ENCODE assay signal across 8 cellular contexts in genomic region chr7:66921918-66922486, GRCh38. TPM values are rescaled to one million over a fixed set of nuclear protein-coding genes. Genes with fewer than 3 reads are reported as not detected.
DNase-seq lines count a peak whose midpoint lies in the region; ATAC-seq and TF ChIP-seq lines count a peak whose summit lies in the region.

No MANE protein-coding gene starts in this region.

- no peak for TF ChIP-seq CTCF in fibroblast of pulmonary artery (IDR thresholded peaks at IDR 0.05; ENCODE audit: low read length, missing control alignments)

- peaks cover 46 to 58% (median 51%) of the 10 kb centered on the region in 11 experiments; a peak in 21 of 22 replicates for H4K20me1 ChIP-seq in BLaER1 treated with 17β-estradiol and CSF1 and Interleukin-3, amounts not matched to agents 10 nM and 100 nM

- H3K9me3 Mint-ChIP-seq in activated CD8-positive, alpha-beta T cell treated with anti-CD3 and anti-CD28 coated beads, Interleukin-2, amount 10 ng/mL, durations not matched to agents 7 days and 5 days (ENCODE audit: insufficient read depth) = no peaks in the 10 kb centered on the region

- H3K27ac ChIP-seq in BLaER1 treated with 17β-estradiol and CSF1 and Interleukin-3, amounts not matched to agents 10 nM and 100 nM = peak overlapping the region; percentile 90 to 98 (median 93)
- H3K27ac ChIP-seq in KOPT-K1 (ENCODE audit: low read depth, low read length, poor library complexity, severe bottlenecking) (peak overlapping the region; percentile 73), rectal smooth muscle tissue (ENCODE audit: low read depth, low read length) (peak overlapping the region; percentile 77)

- CTCF ChIA-PET in activated CD8-positive, alpha-beta T cell treated with anti-CD3 and anti-CD28 coated beads, Interleukin-2, amount 10 ng/mL, durations not matched to agents 7 days and 5 days (lab: Charles Lee) = interaction anchor here (1.1 kb wide), 1 partner anchor 78 kb away, joined by 5 read pairs; no protein-coding TSS in a partner anchor

- H3K27ac Mint-ChIP-seq in activated CD8-positive, alpha-beta T cell treated with anti-CD3 and anti-CD28 coated beads, Interleukin-2, amount 10 ng/mL, durations not matched to agents 7 days and 5 days = peak overlapping the region; percentile 96

- POLR2A ChIA-PET in activated CD8-positive, alpha-beta T cell treated with anti-CD3 and anti-CD28 coated beads, Interleukin-2, amount 10 ng/mL, durations not matched to agents 7 days and 5 days (lab: Charles Lee) = interaction anchor here (1.0 to 3.1 kb wide), 6 partner anchors 11 to 429 kb away, joined by 3 to 30 read pairs (median 4); partner anchors contain the start of gene SBDS

- H3K9ac ChIP-seq in BLaER1 treated with 17β-estradiol and CSF1 and Interleukin-3, amounts not matched to agents 10 nM and 100 nM = peak overlapping the region; percentile 94 to 98 (median 96)
- peak overlapping the region; percentile 69 for H3K9ac ChIP-seq in rectal smooth muscle tissue (ENCODE audit: low read length)

- H3K4me1 ChIP-seq in BLaER1 treated with 17β-estradiol and CSF1 and Interleukin-3, amounts not matched to agents 10 nM and 100 nM = peaks cover 17 to 34% (median 25%) of the 10 kb centered on the region in 10 experiments
- peaks cover 6% of the 10 kb centered on the region for H3K4me1 ChIP-seq in rectal smooth muscle tissue (ENCODE audit: control insufficient read depth, insufficient read depth, low read length)

- H3K27me3 ChIP-seq in BLaER1 treated with 17β-estradiol and CSF1 and Interleukin-3, amounts not matched to agents 10 nM and 100 nM = no peaks in the 10 kb centered on the region
- H3K27me3 ChIP-seq in rectal smooth muscle tissue (ENCODE audit: control insufficient read depth, insufficient read depth, low read length) = no peaks in the 10 kb centered on the region

- DNase-seq in activated CD8-positive, alpha-beta T cell treated with anti-CD3 and anti-CD28 coated beads, Interleukin-2, amount 10 ng/mL, durations not matched to agents 7 days and 5 days = peak; percentile 53
- no peak for DNase-seq in fibroblast of pulmonary artery (ENCODE audit: low read depth)

- H3K9me3 ChIP-seq in BLaER1 treated with 17β-estradiol and CSF1 and Interleukin-3, amounts not matched to agents 10 nM and 100 nM (replicated peaks in 1 of 11) = no peaks in the 10 kb centered on the region
- H3K9me3 ChIP-seq in KOPT-K1 (ENCODE audit: insufficient read depth, low read length, poor library complexity, severe bottlenecking) = no peaks in the 10 kb centered on the region

- ATAC-seq in GM19023 (IDR thresholded peaks at IDR 0.05; ENCODE audit: unreplicated experiment) (peak; percentile 24), GM18873 (IDR thresholded peaks at IDR 0.05; ENCODE audit: low FRiP score, unreplicated experiment) (no peak), GM21381 (IDR thresholded peaks at IDR 0.05; ENCODE audit: unreplicated experiment) (no peak)
- peak; percentile 34 for ATAC-seq in activated CD8-positive, alpha-beta T cell treated with anti-CD3 and anti-CD28 coated beads, Interleukin-2, amount 10 ng/mL, durations not matched to agents 7 days and 5 days

- peak overlapping the region; percentile 89 to 98 (median 94) for H3K4me3 ChIP-seq in BLaER1 treated with 17β-estradiol and CSF1 and Interleukin-3, amounts not matched to agents 10 nM and 100 nM
- H3K4me3 ChIP-seq in fibroblast of pulmonary artery (replicated peaks; ENCODE audit: low read depth, low read length) = peak overlapping the region; percentile 84
- peak overlapping the region; percentile 100 for H3K4me3 ChIP-seq in rectal smooth muscle tissue (ENCODE audit: low read length)

- H3K4me3 Mint-ChIP-seq in activated CD8-positive, alpha-beta T cell treated with anti-CD3 and anti-CD28 coated beads, Interleukin-2, amount 10 ng/mL, durations not matched to agents 7 days and 5 days = peak overlapping the region; percentile 96

- H3K36me3 ChIP-seq in BLaER1 treated with 17β-estradiol and CSF1 and Interleukin-3, amounts not matched to agents 10 nM and 100 nM = peaks cover 28 to 47% (median 41%) of the 10 kb centered on the region in 11 experiments
- peaks cover 31% of the 10 kb centered on the region for H3K36me3 ChIP-seq in KOPT-K1 (ENCODE audit: insufficient read depth, low read length)
- H3K36me3 ChIP-seq in rectal smooth muscle tissue (ENCODE audit: control insufficient read depth, insufficient read depth, low read length) = no peaks in the 10 kb centered on the region

- peaks cover 38% of the 10 kb centered on the region for H3K36me3 Mint-ChIP-seq in activated CD8-positive, alpha-beta T cell treated with anti-CD3 and anti-CD28 coated beads, Interleukin-2, amount 10 ng/mL, durations not matched to agents 7 days and 5 days (ENCODE audit: low read depth)

- H3K27me3 Mint-ChIP-seq in activated CD8-positive, alpha-beta T cell treated with anti-CD3 and anti-CD28 coated beads, Interleukin-2, amount 10 ng/mL, durations not matched to agents 7 days and 5 days (ENCODE audit: low read depth) = no peaks in the 10 kb centered on the region

- peaks cover 34% of the 10 kb centered on the region for H3K4me1 Mint-ChIP-seq in activated CD8-positive, alpha-beta T cell treated with anti-CD3 and anti-CD28 coated beads, Interleukin-2, amount 10 ng/mL, durations not matched to agents 7 days and 5 days (ENCODE audit: low read depth)

- peak overlapping the region; percentile 87 to 99 (median 93) for H3K4me2 ChIP-seq in BLaER1 treated with 17β-estradiol and CSF1 and Interleukin-3, amounts not matched to agents 10 nM and 100 nM

RNA-seq across cellular contexts. Expression of gene TMEM248, which starts 1.0 kb away (rescaled TPM):
- 10 to 100 TPM; 80.0 to 91.4 TPM for total RNA-seq in activated CD8-positive, alpha-beta T cell treated with anti-CD3 and anti-CD28 coated beads, Interleukin-2, amount 10 ng/mL, durations not matched to agents 7 days and 5 days

Comparison
In these comparisons a context has a peak if more than half of its experiments do, and no peak if none do; other contexts are left out.
1. ATAC-seq: peak in GM19023 (single experiment) and activated CD8-positive, alpha-beta T cell treated with anti-CD3 and anti-CD28 coated beads, Interleukin-2, amount 10 ng/mL, durations not matched to agents 7 days and 5 days (single experiment); none in GM18873 (single experiment) and GM21381 (single experiment).
2. Peak in every context shown above with its lines, with median percentiles within 50 percentile points of each other: H3K27ac ChIP-seq and H3K4me3 ChIP-seq.